Comparison of ENCODE assay signal across 18 cellular contexts in the genomic region with DNA sequence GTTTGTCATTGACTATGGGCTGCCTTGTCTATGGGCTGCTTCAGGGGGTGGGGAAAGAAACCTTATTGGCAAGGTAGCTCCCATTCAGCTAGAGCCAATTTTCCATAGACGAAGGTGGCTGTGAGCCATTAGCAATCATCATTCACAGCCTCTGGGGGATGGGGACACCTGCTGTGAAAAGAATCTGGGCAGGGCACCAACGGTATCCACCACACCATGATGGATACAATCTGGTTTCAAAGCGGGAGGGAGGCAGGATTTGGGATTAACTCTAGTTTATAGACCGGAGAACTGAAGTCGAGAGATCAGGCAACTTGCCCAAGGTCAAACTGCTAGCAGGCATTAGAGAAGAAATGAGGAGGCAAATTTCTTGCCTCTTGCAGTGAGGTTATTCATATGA.
"Had no signal": no experiment of that assay in that cellular context is flagged by ENCODE, and none has a peak within 500 bp of the region (broad histone marks: within the 10 kb centered on the region; RNA-seq: fewer than 3 reads in every experiment).

No MANE protein-coding gene starts in this region.

- H3K36me3 ChIP-seq: gastroesophageal sphincter, prostate gland had no signal

- H3K9me3 ChIP-seq: prostate gland had no signal

- H3K4me1 ChIP-seq: gastroesophageal sphincter, prostate gland had no signal

- H3K27ac ChIP-seq: dorsolateral prefrontal cortex, gastroesophageal sphincter had no signal

- H3K4me3 ChIP-seq: dorsolateral prefrontal cortex, gastroesophageal sphincter, prostate gland, smooth muscle cell had no signal

- H3K27ac Mint-ChIP-seq: activated CD4-positive, alpha-beta T cell treated with anti-CD3 and anti-CD28 coated beads for 36 hours; activated CD8-positive, alpha-beta T cell treated with anti-CD3 and anti-CD28 coated beads for 36 hours; activated naive CD8-positive, alpha-beta T cell; activated T-cell treated with anti-CD3 and anti-CD28 coated beads, Interleukin-2, amount 50 U/mL, for 72 hours; nephron progenitor cell had no signal

- ATAC-seq: activated CD4-positive, alpha-beta T cell treated with anti-CD3 and anti-CD28 coated beads for 36 hours; activated CD8-positive, alpha-beta T cell treated with anti-CD3 and anti-CD28 coated beads for 36 hours; activated T-cell treated with anti-CD3 and anti-CD28 coated beads, Interleukin-2, amount 50 U/mL, for 72 hours; gastroesophageal sphincter; stimulated activated naive CD8-positive, alpha-beta T cell treated with anti-CD3 and anti-CD28 coated beads, Interleukin-15, Interleukin-2, amounts not matched to agents 100 U/mL and 50 U/mL, for 24 hours had no signal

- DNase-seq: activated CD4-positive, alpha-beta T cell treated with anti-CD3 and anti-CD28 coated beads for 36 hours; activated CD8-positive, alpha-beta memory T cell treated with anti-CD3 and anti-CD28 coated beads, Interleukin-2, amount 50 U/mL, for 4 hours; activated CD8-positive, alpha-beta T cell treated with anti-CD3 and anti-CD28 coated beads for 36 hours; activated gamma-delta T cell treated with Interleukin-2 at 50 U/mL for 16 hours; activated T-cell treated with anti-CD3 and anti-CD28 coated beads, Interleukin-2, amount 50 U/mL, for 72 hours; amniotic stem cell; dorsolateral prefrontal cortex; kidney; mesenchymal stem cell; nephron progenitor cell; occipital lobe; stimulated activated naive CD8-positive, alpha-beta T cell treated with anti-CD3 and anti-CD28 coated beads, Interleukin-15, Interleukin-2, amounts not matched to agents 100 U/mL and 50 U/mL, for 24 hours; T-helper 9 cell; trophoblast cell had no signal

- H3K36me3 Mint-ChIP-seq: activated naive CD8-positive, alpha-beta T cell had no signal

- H3K4me1 Mint-ChIP-seq: activated CD4-positive, alpha-beta T cell treated with anti-CD3 and anti-CD28 coated beads for 36 hours had no signal

- H3K4me3 Mint-ChIP-seq: activated CD4-positive, alpha-beta T cell treated with anti-CD3 and anti-CD28 coated beads for 36 hours; activated CD8-positive, alpha-beta T cell treated with anti-CD3 and anti-CD28 coated beads for 36 hours; activated naive CD8-positive, alpha-beta T cell; activated T-cell treated with anti-CD3 and anti-CD28 coated beads, Interleukin-2, amount 50 U/mL, for 72 hours; nephron progenitor cell had no signal

- H3K27me3 Mint-ChIP-seq: activated CD8-positive, alpha-beta T cell treated with anti-CD3 and anti-CD28 coated beads for 36 hours; activated naive CD8-positive, alpha-beta T cell had no signal
